Comparison of ENCODE assay signal across 15 cellular contexts in the genomic region with DNA sequence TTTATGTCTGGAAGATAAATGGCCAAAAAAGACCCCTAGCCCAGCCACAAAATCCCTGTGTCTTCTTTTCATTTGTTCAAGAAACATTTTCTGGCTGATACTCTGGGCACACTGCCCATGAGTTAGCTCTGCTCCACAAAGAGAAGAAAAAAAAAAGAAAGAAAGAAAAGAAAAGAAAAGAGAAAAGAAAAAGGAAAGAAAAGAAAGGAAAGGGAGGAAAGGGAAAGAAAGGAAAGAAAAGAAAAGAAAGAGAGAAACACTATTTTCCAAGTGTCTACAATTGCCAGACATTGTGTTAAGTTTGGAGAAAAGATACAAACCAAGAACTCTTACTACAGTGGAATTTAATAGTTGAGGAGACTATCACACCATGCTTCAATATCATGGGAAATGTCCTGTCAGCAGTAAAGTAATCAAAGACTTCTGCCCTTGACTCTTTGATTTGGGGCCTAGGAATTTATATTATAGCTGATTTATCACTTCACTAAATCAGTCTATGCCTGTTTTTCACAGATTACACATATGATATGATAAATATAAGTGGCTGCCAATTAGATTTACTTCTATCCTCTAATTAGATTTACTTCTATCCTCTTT. TPM values are rescaled to one million over a fixed set of nuclear protein-coding genes. Genes with fewer than 3 reads are reported as not detected.
A peak's percentile ranks its signal among the peaks of the same experiment; 100 is the strongest.
DNase-seq lines count a peak whose midpoint lies in the region; ATAC-seq lines count a peak whose summit lies in the region.
"Had no signal": no experiment of that assay in that cellular context is flagged by ENCODE, and none has a peak within 500 bp of the region (broad histone marks: within the 10 kb centered on the region; RNA-seq: fewer than 3 reads in every experiment).

No MANE protein-coding gene starts in this region.

- no peak overlapping the region for H3K27ac ChIP-seq in SK-N-MC
- H3K27ac ChIP-seq: tibial artery had no signal

- peaks cover 77% of the 10 kb centered on the region for H3K4me1 Mint-ChIP-seq in activated T-cell treated with anti-CD3 and anti-CD28 coated beads, Interleukin-2, amount 50 U/mL, for 72 hours (ENCODE audit: low read depth)
- peaks cover 39% of the 10 kb centered on the region for H3K4me1 Mint-ChIP-seq in dendritic cell treated with granulocyte-macrophage colony-stimulating factor and Interleukin-4, amounts not matched to agents 40 ng/mL and 50 ng/mL, for 4 days (ENCODE audit: low read depth)
- peaks cover 58% of the 10 kb centered on the region for H3K4me1 Mint-ChIP-seq in stimulated activated memory B cell treated with anti-CD40 and anti-IgM and Interleukin-4, amounts not matched to agents 10 μg/mL and 1 μg/mL and 100 μg/mL, for 72 hours

- no peaks in the 10 kb centered on the region for H3K9me3 Mint-ChIP-seq in activated T-cell treated with anti-CD3 and anti-CD28 coated beads, Interleukin-2, amount 50 U/mL, for 72 hours
- H3K9me3 Mint-ChIP-seq in dendritic cell treated with granulocyte-macrophage colony-stimulating factor and Interleukin-4, amounts not matched to agents 40 ng/mL and 50 ng/mL, for 4 days: no peaks in the 10 kb centered on the region
- no peaks in the 10 kb centered on the region for H3K9me3 Mint-ChIP-seq in stimulated activated memory B cell treated with anti-CD40 and anti-IgM and Interleukin-4, amounts not matched to agents 10 μg/mL and 1 μg/mL and 100 μg/mL, for 72 hours

- ATAC-seq in activated T-cell treated with anti-CD3 and anti-CD28 coated beads, Interleukin-2, amount 50 U/mL, for 72 hours (replicated peaks in 1 of 2): no peak
- no peak for ATAC-seq in stimulated activated memory B cell treated with anti-CD40 and anti-IgM and Interleukin-4, amounts not matched to agents 10 μg/mL and 1 μg/mL and 100 μg/mL, for 72 hours

- DNase-seq in activated T-cell treated with anti-CD3 and anti-CD28 coated beads, Interleukin-2, amount 50 U/mL, for 72 hours: no peak
- DNase-seq in activated T-cell treated with anti-CD3 and anti-CD28 coated beads, Interleukin-2, amount 50 U/mL, for 48 hours: no peak
- DNase-seq in SK-N-MC (ENCODE audit: low read depth, low spot score) (no peak), mucosa of gallbladder (ENCODE audit: low spot score) (no peak), KG1 (lab: John Stamatoyannopoulos, UW) (no peak)
- DNase-seq in activated CD8-positive, alpha-beta memory T cell treated with anti-CD3 and anti-CD28 coated beads, Interleukin-2, amount 50 U/mL, for 48 hours: no peak
- DNase-seq: DMS153, midbrain, NCI-H187, NCI-H526 treated with DMSO at 0.1 percent for 48 hours, posterior cingulate gyrus, tibial artery had no signal

- H3K4me3 ChIP-seq in SK-N-MC: no peak overlapping the region
- H3K4me3 ChIP-seq: tibial artery had no signal

- peak overlapping the region; percentile 19 for H3K9ac ChIP-seq in SK-N-MC (ENCODE audit: insufficient read length)

- intact Hi-C loops in dendritic cell treated with granulocyte-macrophage colony-stimulating factor and Interleukin-4, amounts not matched to agents 40 ng/mL and 50 ng/mL, for 4 days (cut with micrococcal nuclease): no loop called here

- H3K36me3 ChIP-seq in SK-N-MC (ENCODE audit: insufficient read depth, low read length): no peaks in the 10 kb centered on the region

- H3K27me3 Mint-ChIP-seq in activated T-cell treated with anti-CD3 and anti-CD28 coated beads, Interleukin-2, amount 50 U/mL, for 72 hours (ENCODE audit: low read depth): no peaks in the 10 kb centered on the region
- no peaks in the 10 kb centered on the region for H3K27me3 Mint-ChIP-seq in dendritic cell treated with granulocyte-macrophage colony-stimulating factor and Interleukin-4, amounts not matched to agents 40 ng/mL and 50 ng/mL, for 4 days
- no peaks in the 10 kb centered on the region for H3K27me3 Mint-ChIP-seq in stimulated activated memory B cell treated with anti-CD40 and anti-IgM and Interleukin-4, amounts not matched to agents 10 μg/mL and 1 μg/mL and 100 μg/mL, for 72 hours

- peak overlapping the region; percentile 87 to 90 for H3K4me3 Mint-ChIP-seq in activated T-cell treated with anti-CD3 and anti-CD28 coated beads, Interleukin-2, amount 50 U/mL, for 72 hours
- no peak overlapping the region for H3K4me3 Mint-ChIP-seq in dendritic cell treated with granulocyte-macrophage colony-stimulating factor and Interleukin-4, amounts not matched to agents 40 ng/mL and 50 ng/mL, for 4 days
- no peak overlapping the region for H3K4me3 Mint-ChIP-seq in stimulated activated memory B cell treated with anti-CD40 and anti-IgM and Interleukin-4, amounts not matched to agents 10 μg/mL and 1 μg/mL and 100 μg/mL, for 72 hours

- H3K36me3 Mint-ChIP-seq in activated T-cell treated with anti-CD3 and anti-CD28 coated beads, Interleukin-2, amount 50 U/mL, for 72 hours (ENCODE audit: insufficient read depth in 2 of 2): peaks cover 5 to 6% of the 10 kb centered on the region in 2 donors
- peaks cover 42% of the 10 kb centered on the region for H3K36me3 Mint-ChIP-seq in dendritic cell treated with granulocyte-macrophage colony-stimulating factor and Interleukin-4, amounts not matched to agents 40 ng/mL and 50 ng/mL, for 4 days (ENCODE audit: low read depth)
- H3K36me3 Mint-ChIP-seq in stimulated activated memory B cell treated with anti-CD40 and anti-IgM and Interleukin-4, amounts not matched to agents 10 μg/mL and 1 μg/mL and 100 μg/mL, for 72 hours: peaks cover 31% of the 10 kb centered on the region

- H3K9me3 ChIP-seq in SK-N-MC (ENCODE audit: low read depth, low read length): no peaks in the 10 kb centered on the region
- H3K9me3 ChIP-seq: tibial artery had no signal

- peak overlapping the region; percentile 100 for H3K27ac Mint-ChIP-seq in activated T-cell treated with anti-CD3 and anti-CD28 coated beads, Interleukin-2, amount 50 U/mL, for 72 hours
- peak overlapping the region; percentile 81 for H3K27ac Mint-ChIP-seq in dendritic cell treated with granulocyte-macrophage colony-stimulating factor and Interleukin-4, amounts not matched to agents 40 ng/mL and 50 ng/mL, for 4 days
- peak overlapping the region; percentile 72 for H3K27ac Mint-ChIP-seq in stimulated activated memory B cell treated with anti-CD40 and anti-IgM and Interleukin-4, amounts not matched to agents 10 μg/mL and 1 μg/mL and 100 μg/mL, for 72 hours

RNA-seq across cellular contexts. Expression of a gene that starts 3.0 kb away (rescaled TPM):
- total RNA-seq in activated T-cell treated with anti-CD3 and anti-CD28 coated beads, Interleukin-2, amount 50 U/mL, for 72 hours: 10 to 100 TPM; 15.4 TPM
- 11.5 TPM for total RNA-seq in mucosa of gallbladder

RNA-seq across cellular contexts. Expression of a gene that starts 18.7 kb away (rescaled TPM):
- 1 to 10 TPM; 1.1 to 1.5 TPM for total RNA-seq in activated T-cell treated with anti-CD3 and anti-CD28 coated beads, Interleukin-2, amount 50 U/mL, for 72 hours
- total RNA-seq in mucosa of gallbladder: 0.14 TPM
- total RNA-seq: H1 had no signal

Comparison
In these comparisons a context has a peak if more than half of its experiments do, and no peak if none do; other contexts are left out.
1. H3K4me3 Mint-ChIP-seq: peak in activated T-cell treated with anti-CD3 and anti-CD28 coated beads, Interleukin-2, amount 50 U/mL, for 72 hours (2 of 2); none in dendritic cell treated with granulocyte-macrophage colony-stimulating factor and Interleukin-4, amounts not matched to agents 40 ng/mL and 50 ng/mL, for 4 days (single experiment) and stimulated activated memory B cell treated with anti-CD40 and anti-IgM and Interleukin-4, amounts not matched to agents 10 μg/mL and 1 μg/mL and 100 μg/mL, for 72 hours (single experiment).
2. Peak in every context shown above with its lines, with median percentiles within 50 percentile points of each other: H3K27ac Mint-ChIP-seq.